In the genomic region with DNA sequence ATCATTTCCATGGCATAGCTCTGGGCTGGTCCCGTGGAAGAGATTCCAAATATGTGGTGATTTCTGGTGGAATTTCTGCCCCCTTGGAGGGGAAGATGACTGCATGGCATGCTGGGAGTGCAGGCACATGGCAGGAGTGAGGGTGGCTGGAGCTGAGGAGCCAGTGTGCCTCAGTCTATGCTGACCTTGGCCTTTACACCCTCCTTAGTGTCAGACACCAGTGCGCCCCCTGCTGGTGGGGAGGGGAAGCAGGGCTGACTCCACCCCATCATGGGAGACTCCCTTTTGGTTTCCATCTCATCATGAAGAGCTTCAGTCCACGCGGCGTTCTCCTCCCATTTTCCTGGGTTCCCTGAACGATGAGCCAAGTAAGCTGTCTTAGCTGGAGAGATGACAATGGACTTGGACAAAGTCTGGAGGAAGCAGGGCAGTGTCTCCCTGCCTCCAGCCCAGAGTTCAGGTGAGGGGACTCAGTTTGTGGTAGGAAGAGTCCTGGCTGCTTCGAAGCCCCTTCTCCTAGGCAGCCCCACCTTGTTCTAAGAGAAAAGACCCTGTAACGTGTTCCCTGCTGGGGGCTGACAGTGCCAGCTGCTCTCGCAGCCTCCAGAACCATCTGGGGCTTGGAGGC, we compare ENCODE assay signal across 9 cellular contexts. TPM values are rescaled to one million over a fixed set of nuclear protein-coding genes. Genes with fewer than 3 reads are reported as not detected.
DNase-seq lines count a peak whose midpoint lies in the region; ATAC-seq and TF ChIP-seq lines count a peak whose summit lies in the region.
"Had no signal": no experiment of that assay in that cellular context is flagged by ENCODE, and none has a peak within 500 bp of the region (broad histone marks: within the 10 kb centered on the region; RNA-seq: fewer than 3 reads in every experiment).

No MANE protein-coding gene starts in this region.

- ATAC-seq in DND-41 (ENCODE audit: insufficient read depth, low read depth) (peak; percentile 79), HG02610 (IDR thresholded peaks at IDR 0.05; ENCODE audit: unreplicated experiment) (peak; percentile 44)

- H3K79me2 ChIP-seq in DND-41 (ENCODE audit: insufficient read depth, low read length), result no peaks in the 10 kb centered on the region

- H4K20me1 ChIP-seq in DND-41 (ENCODE audit: insufficient read depth, low read length), result no peaks in the 10 kb centered on the region; the same call in 1 of the 2 replicates

- no peak overlapping the region for H3K4me3 Mint-ChIP-seq in activated naive CD4-positive, alpha-beta T cell treated with anti-CD3 and anti-CD28 coated beads, Interleukin-2, amount 50 U/mL, for 24 hours
- H3K4me3 Mint-ChIP-seq: activated naive CD8-positive, alpha-beta T cell had no signal

- H3K4me1 ChIP-seq in DND-41 (ENCODE audit: insufficient read depth, low read length), result no peaks in the 10 kb centered on the region

- no peak overlapping the region for H3K9ac ChIP-seq in DND-41 (ENCODE audit: low read depth, low read length)

- H3K9me3 Mint-ChIP-seq in activated naive CD4-positive, alpha-beta T cell treated with anti-CD3 and anti-CD28 coated beads, Interleukin-2, amount 50 U/mL, for 24 hours, result no peaks in the 10 kb centered on the region

- no peaks in the 10 kb centered on the region for H3K27me3 Mint-ChIP-seq in activated naive CD4-positive, alpha-beta T cell treated with anti-CD3 and anti-CD28 coated beads, Interleukin-2, amount 50 U/mL, for 24 hours
- H3K27me3 Mint-ChIP-seq: activated naive CD8-positive, alpha-beta T cell had no signal

- DNase-seq in DND-41, result peak; percentile 69
- DNase-seq in SKM-1 (lab: John Stamatoyannopoulos, UW; ENCODE audit: unreplicated experiment), result peak; percentile 25
- DNase-seq in kidney epithelial cell (ENCODE audit: low read depth), result no peak
- peak; percentile 47 for DNase-seq in stimulated activated CD8-positive, alpha-beta memory T cell treated with anti-CD3 and anti-CD28 coated beads, Interleukin-15, amount 100 ng/mL, for 24 hours (ENCODE audit: low read depth)
- no peak for DNase-seq in middle frontal gyrus (ENCODE audit: extremely low spot score, low spot score)
- no peak for DNase-seq in GOT3 (lab: John Stamatoyannopoulos, UW)

- peak; percentile 96 for TF ChIP-seq CTCF in DND-41 (IDR thresholded peaks at IDR 0.05; ENCODE audit: borderline replicate concordance, extremely low read depth, low read length, poor library complexity, severe bottlenecking)
- peak; percentile 79 for TF ChIP-seq CTCF in kidney epithelial cell (IDR thresholded peaks at IDR 0.05; ENCODE audit: insufficient read depth, low read length, poor library complexity, severe bottlenecking)

- peaks cover 8% of the 10 kb centered on the region for H3K36me3 Mint-ChIP-seq in activated naive CD4-positive, alpha-beta T cell treated with anti-CD3 and anti-CD28 coated beads, Interleukin-2, amount 50 U/mL, for 24 hours

- H3K36me3 ChIP-seq in DND-41 (ENCODE audit: insufficient read depth, low read length) (peaks cover 38% of the 10 kb centered on the region), kidney epithelial cell (ENCODE audit: control insufficient read depth, insufficient read depth, low read length) (no peaks in the 10 kb centered on the region)

- no peak overlapping the region for H3K4me2 ChIP-seq in DND-41 (ENCODE audit: insufficient read depth, low read length)

- H3K27me3 ChIP-seq in DND-41 (ENCODE audit: insufficient read depth, low read length, poor library complexity), result no peaks in the 10 kb centered on the region
- peaks cover 4% of the 10 kb centered on the region for H3K27me3 ChIP-seq in kidney epithelial cell (ENCODE audit: control insufficient read depth, insufficient read depth, low read length)

- no peak overlapping the region for H2AFZ ChIP-seq in DND-41 (ENCODE audit: low read depth, low read length)

- H3K4me1 Mint-ChIP-seq in activated naive CD4-positive, alpha-beta T cell treated with anti-CD3 and anti-CD28 coated beads, Interleukin-2, amount 50 U/mL, for 24 hours, result no peaks in the 10 kb centered on the region

- peak overlapping the region; percentile 10 for H3K27ac Mint-ChIP-seq in activated naive CD4-positive, alpha-beta T cell treated with anti-CD3 and anti-CD28 coated beads, Interleukin-2, amount 50 U/mL, for 24 hours
- H3K27ac Mint-ChIP-seq: activated naive CD8-positive, alpha-beta T cell had no signal

- H3K4me3 ChIP-seq in DND-41 (ENCODE audit: low read depth in 1 of 2, low read length in 2 of 2), result no peak overlapping the region
- H3K4me3 ChIP-seq in kidney epithelial cell (ENCODE audit: low read depth, low read length), result no peak overlapping the region

- H3K9me3 ChIP-seq in DND-41 (ENCODE audit: insufficient read depth, low read length, severe bottlenecking), result no peaks in the 10 kb centered on the region

- no peak overlapping the region for H3K27ac ChIP-seq in DND-41 (ENCODE audit: low read length)

RNA-seq across cellular contexts. Expression of gene ALX3, which starts 10.3 kb away (rescaled TPM):
- not detected in 2 replicates for total RNA-seq in kidney epithelial cell

RNA-seq across cellular contexts. Expression of gene STRIP1, which starts 25.7 kb away (rescaled TPM):
- 32.9 and 41.0 TPM in 2 replicates for total RNA-seq in kidney epithelial cell

RNA-seq across cellular contexts. Expression of gene UBL4B, which starts 52.1 kb away (rescaled TPM):
- total RNA-seq in kidney epithelial cell, result not detected in 2 replicates

Comparison
In these comparisons a context has a peak if more than half of its experiments do, and no peak if none do; other contexts are left out.
1. DNase-seq: peak in DND-41 (single experiment), SKM-1 (single experiment) and stimulated activated CD8-positive, alpha-beta memory T cell treated with anti-CD3 and anti-CD28 coated beads, Interleukin-15, amount 100 ng/mL, for 24 hours (single experiment); none in kidney epithelial cell (single experiment), middle frontal gyrus (single experiment) and GOT3 (single experiment).